In the genomic region with DNA sequence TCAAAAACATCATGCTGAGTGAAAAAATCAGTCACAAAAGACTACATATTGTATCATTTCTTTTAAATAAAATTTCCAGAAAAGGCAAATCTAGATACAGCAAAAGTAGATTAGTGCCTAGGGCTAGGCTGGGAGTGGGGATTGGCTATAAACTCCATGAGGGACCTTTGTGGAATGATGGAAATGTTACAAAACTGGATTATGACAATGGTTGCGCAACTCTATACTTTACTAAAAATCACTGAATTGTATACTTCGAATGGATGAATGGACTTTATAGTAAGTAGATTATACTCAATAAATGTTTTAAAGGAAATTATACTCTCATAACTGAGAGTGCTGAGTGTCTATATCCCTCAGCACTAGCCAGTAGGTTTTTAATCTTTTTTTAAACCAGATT, we compare ENCODE assay signal across 1 cellular context.
A peak's percentile ranks its signal among the peaks of the same experiment; 100 is the strongest.
TF ChIP-seq lines count a peak whose summit lies in the region.

No MANE protein-coding gene starts in this region.

TF ChIP-seq in H1, 55 proteins besides CTCF, POLR2A, EP300 and RAD21:
- TF ChIP-seq CEBPB (IDR thresholded peaks at IDR 0.05; ENCODE audit: low read depth, low read length) (peak; percentile 93), CBX8 (IDR thresholded peaks at IDR 0.05; ENCODE audit: borderline replicate concordance, low read depth, low read length) (no peak)
TF ChIP-seq in H1: peak in this region for 1.
